In genomic region chr22:31489632-31490495, GRCh38 we compare ENCODE assay signal across 8 cellular contexts. TPM values are rescaled to one million over a fixed set of nuclear protein-coding genes. Genes with fewer than 3 reads are reported as not detected.
A peak's percentile ranks its signal among the peaks of the same experiment; 100 is the strongest.
DNase-seq lines count a peak whose midpoint lies in the region; ATAC-seq and TF ChIP-seq lines count a peak whose summit lies in the region.

EIF4ENIF1 (minus strand) TSS chr22:31489842; CDS start chr22:31488718, 1,124 bp downstream.

- H3K27ac Mint-ChIP-seq in activated CD4-positive, alpha-beta T cell treated with anti-CD3 and anti-CD28 coated beads, Interleukin-2, amount 10 ng/mL, durations not matched to agents 7 days and 5 days = peak within 1 kb of the TSS; percentile 99

- CTCF ChIA-PET in activated CD4-positive, alpha-beta T cell treated with anti-CD3 and anti-CD28 coated beads, Interleukin-2, amount 10 ng/mL, durations not matched to agents 7 days and 5 days (lab: Charles Lee) = interaction anchor here (1.0 to 1.7 kb wide), 5 partner anchors 12 to 62 kb away, joined by 3 to 6 read pairs (median 4); no protein-coding TSS in a partner anchor

- H3K4me3 ChIP-seq in coronary artery = peak within 1 kb of the TSS; percentile 97

- DNase-seq in 8988T (peak; percentile 77), NCI-H510A (lab: John Stamatoyannopoulos, UW) (peak; percentile 56), coronary artery (ENCODE audit: low spot score) (peak; percentile 90), left lobe of liver (ENCODE audit: low spot score) (peak; percentile 89)
- DNase-seq in activated CD4-positive, alpha-beta T cell treated with anti-CD3 and anti-CD28 coated beads, Interleukin-2, amount 10 ng/mL, durations not matched to agents 7 days and 5 days = peak; percentile 87
- peak; percentile 81 for DNase-seq in stimulated activated CD4-positive, alpha-beta T cell treated with anti-CD3 and anti-CD28 coated beads, Interleukin-1b, Interleukin-23, amount 100 ng/mL, for 48 hours

- no peaks in the 10 kb centered on the region for H3K9me3 Mint-ChIP-seq in activated CD4-positive, alpha-beta T cell treated with anti-CD3 and anti-CD28 coated beads, Interleukin-2, amount 10 ng/mL, durations not matched to agents 7 days and 5 days

- no peak for TF ChIP-seq CTCF in coronary artery (IDR thresholded peaks at IDR 0.05)

- H3K4me1 Mint-ChIP-seq in activated CD4-positive, alpha-beta T cell treated with anti-CD3 and anti-CD28 coated beads, Interleukin-2, amount 10 ng/mL, durations not matched to agents 7 days and 5 days = peaks cover 53% of the 10 kb centered on the region

- H3K36me3 Mint-ChIP-seq in activated CD4-positive, alpha-beta T cell treated with anti-CD3 and anti-CD28 coated beads, Interleukin-2, amount 10 ng/mL, durations not matched to agents 7 days and 5 days (ENCODE audit: low read depth) = peaks cover 23% of the 10 kb centered on the region

- peak within 1 kb of the TSS; percentile 90 for H3K4me3 Mint-ChIP-seq in activated CD4-positive, alpha-beta T cell treated with anti-CD3 and anti-CD28 coated beads, Interleukin-2, amount 10 ng/mL, durations not matched to agents 7 days and 5 days

- peak within 1 kb of the TSS; percentile 86 to 97 for H3K27ac ChIP-seq in coronary artery

- H3K27me3 Mint-ChIP-seq in activated CD4-positive, alpha-beta T cell treated with anti-CD3 and anti-CD28 coated beads, Interleukin-2, amount 10 ng/mL, durations not matched to agents 7 days and 5 days = no peaks in the 10 kb centered on the region

- peak; percentile 28 for ATAC-seq in GM18517 (IDR thresholded peaks at IDR 0.05; ENCODE audit: unreplicated experiment)
- ATAC-seq in HG03097 (IDR thresholded peaks at IDR 0.05; ENCODE audit: low FRiP score, unreplicated experiment) = peak; percentile 35
- ATAC-seq in left lobe of liver = peak; percentile 94

- POLR2A ChIA-PET in activated CD4-positive, alpha-beta T cell treated with anti-CD3 and anti-CD28 coated beads, Interleukin-2, amount 10 ng/mL, durations not matched to agents 7 days and 5 days (lab: Charles Lee) = no interaction called here

RNA-seq across cellular contexts. Expression of gene EIF4ENIF1, which starts in this region (rescaled TPM):
- total RNA-seq in activated CD4-positive, alpha-beta T cell treated with anti-CD3 and anti-CD28 coated beads, Interleukin-2, amount 10 ng/mL, durations not matched to agents 7 days and 5 days = 10 to 100 TPM; 34.5 to 41.5 TPM
- 8.9 TPM for total RNA-seq in left lobe of liver

Comparison
In these comparisons a context has a peak if more than half of its experiments do, and no peak if none do; other contexts are left out.
1. Peak in every context shown above with its lines: DNase-seq, ATAC-seq, H3K4me3 ChIP-seq and H3K27ac ChIP-seq.
2. ATAC-seq: peak in every context shown above with its lines; median percentile 94 in left lobe of liver; 35 in HG03097; 28 in GM18517.